In the genomic region with DNA sequence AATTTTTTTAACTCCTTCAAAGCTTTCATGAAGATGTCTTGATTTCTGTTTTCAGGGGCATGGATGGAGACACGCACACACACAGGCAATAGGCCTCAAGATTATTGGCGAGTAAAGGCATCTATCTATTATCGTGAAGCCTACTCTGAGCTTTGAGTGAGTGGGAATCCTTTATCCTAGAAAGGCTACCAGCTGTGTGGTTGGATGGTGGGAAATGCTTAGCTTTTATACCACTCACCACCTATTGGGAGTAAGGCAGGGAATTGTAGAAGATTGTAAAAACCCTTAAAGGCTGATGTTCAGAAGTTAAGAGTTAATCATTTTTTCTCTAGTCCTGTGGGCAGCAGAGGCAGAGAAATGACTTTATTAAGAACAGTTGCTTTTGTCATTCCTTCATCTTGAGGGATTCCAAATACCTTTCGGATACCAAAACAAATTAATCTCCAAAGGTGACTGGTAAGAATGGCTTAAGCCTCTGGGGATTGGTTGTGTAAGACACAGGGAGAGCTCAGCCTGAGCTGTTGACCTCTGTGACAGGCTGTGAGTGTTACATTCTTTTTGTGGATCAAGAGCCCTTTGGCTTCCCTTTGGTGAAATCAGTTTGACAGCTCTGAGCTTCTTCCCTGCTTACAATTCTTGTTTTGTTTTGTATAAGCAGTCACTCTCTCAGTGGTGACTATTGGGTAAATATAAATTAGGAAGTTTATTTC, we compare ENCODE assay signal across 1 cellular context.
A peak's percentile ranks its signal among the peaks of the same experiment; 100 is the strongest.
TF ChIP-seq lines count a peak whose summit lies in the region.

No MANE protein-coding gene starts in this region.

TF ChIP-seq in H1, 55 proteins besides CTCF, POLR2A, EP300 and RAD21:
- no peak for TF ChIP-seq SP2 (IDR thresholded peaks at IDR 0.05; ENCODE audit: low read length)
- TF ChIP-seq CEBPB (IDR thresholded peaks at IDR 0.05; ENCODE audit: low read depth, low read length) = peak; percentile 53; the same call in 1 of the 2 replicates
- TF ChIP-seq POU5F1 (IDR thresholded peaks at IDR 0.05; ENCODE audit: low read depth, low read length) = no peak
